9 cellular contexts compared by ENCODE assay signal in the genomic region with DNA sequence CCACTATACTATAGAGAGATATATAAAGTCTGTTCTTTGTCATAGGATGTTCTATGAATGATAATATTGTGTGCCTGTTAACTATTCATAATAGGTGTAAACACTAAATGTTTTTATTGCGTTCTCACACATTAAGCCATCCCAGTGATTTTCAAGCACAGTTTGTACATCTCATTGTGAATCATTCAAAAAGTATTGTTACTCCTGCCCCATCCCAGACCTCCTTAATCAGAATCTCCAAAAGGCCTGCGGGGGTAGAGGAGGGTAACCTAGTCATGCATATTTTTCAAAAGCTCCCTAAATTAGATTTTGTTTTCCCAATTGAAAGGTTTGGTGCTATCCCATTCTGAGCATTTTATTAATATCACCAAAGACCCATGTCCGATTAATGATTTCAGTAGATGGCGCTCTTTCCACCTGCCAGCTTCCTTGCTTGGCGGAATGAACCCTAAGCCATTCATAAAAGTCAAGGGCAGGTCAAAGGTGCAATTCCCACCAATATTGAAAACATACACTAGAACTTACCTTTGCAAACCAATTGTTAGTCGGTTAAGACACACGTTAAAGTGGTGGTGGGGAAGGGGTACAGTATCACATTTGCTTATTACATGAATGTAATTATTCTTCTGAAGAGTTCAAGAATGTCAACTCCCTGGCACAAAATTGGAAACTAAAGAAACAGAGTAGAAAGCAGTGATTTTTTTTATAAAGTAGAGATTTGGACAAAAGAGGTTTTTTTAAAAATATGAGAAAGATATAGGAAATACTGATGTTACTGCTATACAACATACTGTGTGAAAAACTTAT. TPM values are rescaled to one million over a fixed set of nuclear protein-coding genes. Genes with fewer than 3 reads are reported as not detected.
DNase-seq lines count a peak whose midpoint lies in the region; ATAC-seq, FAIRE-seq and TF ChIP-seq lines count a peak whose summit lies in the region.
"Had no signal": no experiment of that assay in that cellular context is flagged by ENCODE, and none has a peak within 500 bp of the region (broad histone marks: within the 10 kb centered on the region; RNA-seq: fewer than 3 reads in every experiment).

No MANE protein-coding gene starts in this region.

- ATAC-seq in A549 (peak; percentile 65 to 86; a peak in 4 of 6 replicates), PC-3 (peak; percentile 31)

- H3K36me3 ChIP-seq in PC-3 (ENCODE audit: low read depth, low read length) = no peaks in the 10 kb centered on the region
- H3K36me3 ChIP-seq in stomach = no peaks in the 10 kb centered on the region

- TF ChIP-seq CTCF in A549 (IDR thresholded peaks at IDR 0.05) (peak; percentile 72), GM12875 (IDR thresholded peaks at IDR 0.05; ENCODE audit: borderline replicate concordance, insufficient read depth, low read depth, low read length) (peak; percentile 56), PC-3 (conservative IDR thresholded peaks at IDR 0.05; ENCODE audit: low read depth, low read length) (peak; percentile 77), brain (conservative IDR thresholded peaks at IDR 0.05) (peak; percentile 57 to 77), stomach (IDR thresholded peaks at IDR 0.05) (peak in 5 of 7 experiments; percentile 28 to 59 (median 51))

- peaks cover 3% of the 10 kb centered on the region for H3K27me3 Mint-ChIP-seq in brain

- TF ChIP-seq EP300 in A549 (IDR thresholded peaks at IDR 0.05) (no peak), stomach (IDR thresholded peaks at IDR 0.05) (no peak)

- H3K4me1 ChIP-seq in A549 (peaks cover 7% of the 10 kb centered on the region), PC-3 (ENCODE audit: insufficient read depth, low read length) (peaks cover 10% of the 10 kb centered on the region), stomach (peaks cover 0 to 11% (median 6%) of the 10 kb centered on the region in 4 donors)

- H3K4me3 Mint-ChIP-seq in brain = peak overlapping the region in 1 of 5 experiments; percentile 47

- no peaks in the 10 kb centered on the region for H3K79me2 ChIP-seq in PC-3 (ENCODE audit: low read length)

- CTCF ChIA-PET in A549 (lab: Yijun Ruan, JAX) = interaction anchor here (0.7 to 2.1 kb wide), 14 partner anchors 10 to 333 kb away, joined by 3 to 8 read pairs (median 3); a partner anchor contains a TSS
- CTCF ChIA-PET in PC-3 (lab: Charles Lee) = no interaction called here

- no peak for FAIRE-seq in A549 (lab: Jason Lieb, UNC)
- FAIRE-seq: endometrium had no signal

- no peaks in the 10 kb centered on the region for H3K9me3 ChIP-seq in A549
- H3K9me3 ChIP-seq in PC-3 (ENCODE audit: low read length) = no peaks in the 10 kb centered on the region
- no peaks in the 10 kb centered on the region for H3K9me3 ChIP-seq in stomach

- H3K9me2 ChIP-seq in PC-3 (replicated peaks; ENCODE audit: low read length) = no peaks in the 10 kb centered on the region

- H3K4me3 ChIP-seq in A549 (no peak overlapping the region), GM12875 (ENCODE audit: low read depth, low read length) (no peak overlapping the region), PC-3 (ENCODE audit: low read length) (no peak overlapping the region), stomach (no peak overlapping the region)

- intact Hi-C loops in PC-3 (cut with micrococcal nuclease) (loop anchor here (2.0 to 10.0 kb wide), 3 partner anchors 214 to 332 kb away; no protein-coding TSS in a partner anchor), stomach (cut with DNase I; ENCODE audit: low total_unique reads) (loop anchor here (5.0 kb wide), 1 partner anchor 331 kb away; a partner anchor contains a TSS)

- TF ChIP-seq POLR2A in A549 (IDR thresholded peaks at IDR 0.05; ENCODE audit: low read length) = no peak
- TF ChIP-seq POLR2A in stomach (IDR thresholded peaks at IDR 0.05) = no peak

- peaks cover 33% of the 10 kb centered on the region for H3K4me1 Mint-ChIP-seq in brain

- no peaks in the 10 kb centered on the region for H3F3A ChIP-seq in PC-3 (ENCODE audit: low read length, unreplicated experiment)

- H2AFZ ChIP-seq in PC-3 (ENCODE audit: low read length) = no peak overlapping the region

- TF ChIP-seq RAD21 in A549 (conservative IDR thresholded peaks at IDR 0.05 in 1 of 2, IDR thresholded peaks at IDR 0.05 in 1 of 2) = peak; percentile 72 to 81

- peak overlapping the region in 1 of 5 experiments; percentile 53 for H3K27ac Mint-ChIP-seq in brain

- no TSS peak for BruUV-seq in PC-3 (replicated peaks; lab: Mats Ljungman, UMichigan)

- 6% methylated on average over 7 of the region's 7 CpGs for WGBS in A549 (ENCODE audit: missing lambda C conversion rate)
- WGBS in stomach, 5 donors = 19 to 27% (median 21%) methylated on average over 7 of the region's 7 CpGs

- H3K27me3 ChIP-seq in PC-3 (ENCODE audit: low read length) = no peaks in the 10 kb centered on the region
- no peaks in the 10 kb centered on the region for H3K27me3 ChIP-seq in stomach

- H3K27ac ChIP-seq in A549 (no peak overlapping the region), PC-3 (ENCODE audit: low read length) (no peak overlapping the region), stomach (no peak overlapping the region)

- H3K9ac ChIP-seq in PC-3 (ENCODE audit: low read length) = no peak overlapping the region

- H3K9me3 Mint-ChIP-seq in brain = no peaks in the 10 kb centered on the region

- H3K36me3 Mint-ChIP-seq in brain = no peaks in the 10 kb centered on the region

- H3K4me2 ChIP-seq in A549 = no peak overlapping the region
- H3K4me2 ChIP-seq in PC-3 (ENCODE audit: low read length) = no peak overlapping the region

- DNase-seq in A549 (ENCODE audit: low read depth in 1 of 2, low spot score in 1 of 2) = peak; percentile 26 to 37
- peak; percentile 47 for DNase-seq in PC-3
- peak; percentile 38 for DNase-seq in kidney tubule cell (ENCODE audit: low spot score)
- DNase-seq in stomach = no peak
- no peak for DNase-seq in T1000 (lab: John Stamatoyannopoulos, UW)
- DNase-seq in GM19238 (ENCODE audit: insufficient read length, low spot score) = no peak

- POLR2A ChIA-PET in A549 (lab: Yijun Ruan, JAX) = interaction anchor here (1.0 kb wide), 1 partner anchor 333 kb away, joined by 3 read pairs; a partner anchor contains a TSS
- POLR2A ChIA-PET in PC-3 (lab: Charles Lee; ENCODE audit: unreplicated experiment) = interaction anchor here (0.5 kb wide), 1 partner anchor 278 kb away, joined by 3 read pairs; no protein-coding TSS in a partner anchor

- no peaks in the 10 kb centered on the region for H4K20me1 ChIP-seq in PC-3 (ENCODE audit: low read length)

TF ChIP-seq in A549, 52 proteins besides CTCF, POLR2A, EP300 and RAD21:
- TF ChIP-seq HEYL (CRISPR knock-in tag; IDR thresholded peaks at IDR 0.05) (no peak), SMC3 (IDR thresholded peaks at IDR 0.05) (peak; percentile 64), ESRRA (IDR thresholded peaks at IDR 0.05; ENCODE audit: borderline replicate concordance, low read length) (0 out of 2 replicates have a peak, but pooled peaks have one; percentile 52), SREBF2 (IDR thresholded peaks at IDR 0.05) (no peak)
TF ChIP-seq in A549: peak in this region for 2.

RNA-seq across cellular contexts. Expression of a gene that starts 5.8 kb away (rescaled TPM):
- polyA plus RNA-seq in A549 (2011; rRNA removed) = 6.6 and 7.1 TPM in 2 replicates
- polyA plus RNA-seq in A549 (2012; cell fraction: cytosol; rRNA removed) = 1.1 and 1.2 TPM in 2 replicates
- polyA plus RNA-seq in A549 (2012; cell fraction: nucleus; rRNA removed) = 1.0 and 1.1 TPM in 2 replicates
- polyA plus RNA-seq in A549 (2017; fragmentation: RNase III; extraction: RNeasy Plus Mini Kit Qiagen cat#74134 plus additional on column Dnase treatment) = 2.2 TPM in 3 replicates
- polyA minus RNA-seq in A549 (2011; rRNA and poly(A)+ RNA removed) = 15.9 and 21.1 TPM in 2 replicates
- total RNA-seq in PC-3 (2014; rRNA removed) = 5.6 and 5.8 TPM in 2 replicates
- 1.6 TPM for polyA plus RNA-seq in brain (ENCODE audit: insufficient read depth, low read depth, low replicate concordance)
- total RNA-seq in stomach = 10 to 100 TPM; 20.3 to 30.3 (median 26.3) TPM
- 1 to 10 TPM; 1.7 to 2.7 (median 2.3) TPM for polyA plus RNA-seq in stomach

Comparison
In these comparisons a context has a peak if more than half of its experiments do, and no peak if none do; other contexts are left out.
1. DNase-seq: peak in A549 (2 of 2), PC-3 (single experiment) and kidney tubule cell (single experiment); none in stomach (single experiment), T1000 (single experiment) and GM19238 (single experiment).
2. Peak in every context shown above with its lines, with median percentiles within 50 percentile points of each other: CTCF ChIP-seq.